In genomic region chr19:8149261-8150094, GRCh38 we compare ENCODE assay signal across 12 cellular contexts. TPM values are rescaled to one million over a fixed set of nuclear protein-coding genes. Genes with fewer than 3 reads are reported as not detected.
DNase-seq lines count a peak whose midpoint lies in the region; ATAC-seq and TF ChIP-seq lines count a peak whose summit lies in the region.
"Had no signal": no experiment of that assay in that cellular context is flagged by ENCODE, and none has a peak within 500 bp of the region (broad histone marks: within the 10 kb centered on the region; RNA-seq: fewer than 3 reads in every experiment).

Gene FBN3, minus strand, starts transcription at chr19:8149592. Its CDS starts 2,112 bp downstream, at chr19:8147480.

- no peak for TF ChIP-seq POLR2A in suprapubic skin (IDR thresholded peaks at IDR 0.05)

- TF ChIP-seq EP300 in suprapubic skin (IDR thresholded peaks at IDR 0.05): no peak

- H3K9me3 Mint-ChIP-seq in activated T-cell treated with anti-CD3 and anti-CD28 coated beads, Interleukin-2, amount 50 U/mL, for 72 hours: no peaks in the 10 kb centered on the region

- no peaks in the 10 kb centered on the region for H3K4me1 Mint-ChIP-seq in activated T-cell treated with anti-CD3 and anti-CD28 coated beads, Interleukin-2, amount 50 U/mL, for 72 hours (ENCODE audit: low read depth)
- H3K4me1 Mint-ChIP-seq in T-helper 17 cell: peaks cover 10% of the 10 kb centered on the region

- H3K9me3 ChIP-seq in T-helper 17 cell (ENCODE audit: control insufficient read depth, low read length, poor library complexity, severe bottlenecking) (no peaks in the 10 kb centered on the region), suprapubic skin (no peaks in the 10 kb centered on the region)

- WGBS in suprapubic skin: 10% methylated on average over 25 of the region's 72 CpGs

- H3K36me3 Mint-ChIP-seq in activated T-cell treated with anti-CD3 and anti-CD28 coated beads, Interleukin-2, amount 50 U/mL, for 72 hours (ENCODE audit: insufficient read depth in 2 of 2): no peaks in the 10 kb centered on the region
- H3K36me3 Mint-ChIP-seq in T-helper 17 cell (ENCODE audit: low read depth): peaks cover 10% of the 10 kb centered on the region

- peaks cover 58% of the 10 kb centered on the region for H3K27me3 Mint-ChIP-seq in activated T-cell treated with anti-CD3 and anti-CD28 coated beads, Interleukin-2, amount 50 U/mL, for 72 hours (ENCODE audit: low read depth)
- peaks cover 70% of the 10 kb centered on the region for H3K27me3 Mint-ChIP-seq in T-helper 17 cell

- H3K4me3 Mint-ChIP-seq in activated T-cell treated with anti-CD3 and anti-CD28 coated beads, Interleukin-2, amount 50 U/mL, for 72 hours: peak within 1 kb of the TSS; percentile 44
- H3K4me3 Mint-ChIP-seq in T-helper 17 cell: peak within 1 kb of the TSS; percentile 91

- TF ChIP-seq CTCF in suprapubic skin (IDR thresholded peaks at IDR 0.05): no peak

- H3K27ac Mint-ChIP-seq in activated T-cell treated with anti-CD3 and anti-CD28 coated beads, Interleukin-2, amount 50 U/mL, for 72 hours: no peak within 1 kb of the TSS
- H3K27ac Mint-ChIP-seq in T-helper 17 cell: no peak within 1 kb of the TSS

- peak; percentile 8 to 11 for DNase-seq in activated T-cell treated with anti-CD3 and anti-CD28 coated beads, Interleukin-2, amount 50 U/mL, for 72 hours
- DNase-seq in activated T-cell treated with anti-CD3 and anti-CD28 coated beads for 4 hours (no peak), T-helper 17 cell (no peak), iPS-NIHi7 (ENCODE audit: extremely low spot score) (peak; percentile 78), suprapubic skin (ENCODE audit: low spot score in 2 of 2) (no peak), pons (ENCODE audit: low spot score) (no peak), SHP77 (lab: John Stamatoyannopoulos, UW) (no peak)
- DNase-seq: C1 segment of cervical spinal cord; kidney glomerular epithelial cell; stimulated activated CD4-positive, alpha-beta T cell treated with anti-CD3 and anti-CD28 coated beads, Interleukin-4, amount 100 ng/mL, for 1 hour had no signal

- peak within 1 kb of the TSS; percentile 40 for H3K4me3 ChIP-seq in suprapubic skin

- peaks cover 21% of the 10 kb centered on the region for H3K4me1 ChIP-seq in suprapubic skin

- H3K27me3 ChIP-seq in suprapubic skin: peaks cover 71% of the 10 kb centered on the region

- no peak within 1 kb of the TSS for H3K27ac ChIP-seq in suprapubic skin

- H3K36me3 ChIP-seq in suprapubic skin: no peaks in the 10 kb centered on the region

- peak; percentile 43 to 47 for ATAC-seq in activated T-cell treated with anti-CD3 and anti-CD28 coated beads, Interleukin-2, amount 50 U/mL, for 72 hours (replicated peaks in 1 of 2)
- ATAC-seq in T-helper 17 cell (no peak), GM19328 (IDR thresholded peaks at IDR 0.05; ENCODE audit: unreplicated experiment) (no peak)

RNA-seq across cellular contexts. Expression of gene FBN3, which starts in this region (rescaled TPM):
- not detected for total RNA-seq in activated T-cell treated with anti-CD3 and anti-CD28 coated beads, Interleukin-2, amount 50 U/mL, for 72 hours
- total RNA-seq in T-helper 17 cell: not detected
- under 1 TPM in 2 of 4 donors, not detected in 2; 0.05 to 0.17 TPM for total RNA-seq in suprapubic skin
- total RNA-seq: bronchial epithelial cell had no signal

Comparison
In these comparisons a context has a peak if more than half of its experiments do, and no peak if none do; other contexts are left out.
1. Peak in DNase-seq and ATAC-seq in activated T-cell treated with anti-CD3 and anti-CD28 coated beads, Interleukin-2, amount 50 U/mL, for 72 hours; RNA of the gene not detected or under 1 TPM.